Comparison of ENCODE assay signal across 10 cellular contexts in the genomic region with DNA sequence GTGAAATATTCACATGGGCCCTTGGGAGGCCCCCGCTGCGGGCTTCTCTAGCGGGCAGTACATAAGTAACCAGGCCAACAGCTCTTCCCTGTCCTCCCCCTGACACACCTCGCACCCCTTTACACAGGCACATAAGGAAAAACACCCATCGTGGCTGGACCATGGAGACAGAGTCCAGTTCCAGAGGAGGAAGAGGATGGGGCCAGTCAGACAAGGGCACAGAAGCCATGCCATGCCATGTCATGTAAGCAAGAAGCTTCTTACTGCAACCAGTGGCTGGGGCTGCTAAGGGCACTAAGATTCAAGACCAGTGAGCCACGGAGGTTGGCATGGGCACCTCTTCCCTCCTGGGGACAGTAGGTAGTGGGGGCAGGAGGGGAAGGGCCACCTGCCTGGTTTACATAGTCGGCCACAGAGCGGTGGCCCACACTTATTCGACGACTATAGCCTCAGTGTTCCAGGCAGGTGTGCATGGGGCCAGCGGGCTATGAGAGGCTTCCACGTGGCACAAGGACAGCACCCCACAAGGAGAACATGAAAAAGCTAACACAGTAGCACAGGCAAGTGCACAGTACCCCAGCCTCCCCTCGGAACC. TPM values are rescaled to one million over a fixed set of nuclear protein-coding genes. Genes with fewer than 3 reads are reported as not detected.
DNase-seq lines count a peak whose midpoint lies in the region; ATAC-seq and TF ChIP-seq lines count a peak whose summit lies in the region.
"Had no signal": no experiment of that assay in that cellular context is flagged by ENCODE, and none has a peak within 500 bp of the region (broad histone marks: within the 10 kb centered on the region; RNA-seq: fewer than 3 reads in every experiment).

No MANE protein-coding gene starts in this region.

- CTCF ChIA-PET in CD4-positive, alpha-beta T cell (lab: Charles Lee): interaction anchor here (1.1 to 1.9 kb wide), 3 partner anchors 9 to 88 kb away, joined by 4 read pairs; partner anchors contain the start of gene UBL7
- CTCF ChIA-PET in activated CD4-positive, alpha-beta memory T cell treated with anti-CD3 and anti-CD28 coated beads, Interleukin-2, amount 10 ng/mL, durations not matched to agents 7 days and 5 days (lab: Charles Lee): interaction anchor here (1.1 to 4.6 kb wide), 9 partner anchors 11 to 261 kb away, joined by 3 to 33 read pairs (median 5); partner anchors contain the start of gene UBL7

- H3K4me3 ChIP-seq in left lung (no peak overlapping the region), esophagus squamous epithelium (no peak overlapping the region)

- no peak overlapping the region for H3K27ac ChIP-seq in CD4-positive, alpha-beta T cell (ENCODE audit: low read depth, low read length)
- no peak overlapping the region for H3K27ac ChIP-seq in left lung
- H3K27ac ChIP-seq in esophagus squamous epithelium: no peak overlapping the region

- H3K27me3 ChIP-seq in CD4-positive, alpha-beta T cell (ENCODE audit: control insufficient read depth, insufficient read depth, low read length): peaks cover 3% of the 10 kb centered on the region
- H3K27me3 ChIP-seq in left lung: peaks cover 0 to 11% of the 10 kb centered on the region in 2 donors
- H3K27me3 ChIP-seq in esophagus squamous epithelium: no peaks in the 10 kb centered on the region

- POLR2A ChIA-PET in CD4-positive, alpha-beta T cell (lab: Charles Lee): no interaction called here
- POLR2A ChIA-PET in activated CD4-positive, alpha-beta memory T cell treated with anti-CD3 and anti-CD28 coated beads, Interleukin-2, amount 10 ng/mL, durations not matched to agents 7 days and 5 days (lab: Charles Lee): interaction anchor here (1.4 kb wide), 1 partner anchor 172 kb away, joined by 3 read pairs; no protein-coding TSS in a partner anchor

- no peaks in the 10 kb centered on the region for H3K9me3 ChIP-seq in CD4-positive, alpha-beta T cell (ENCODE audit: control insufficient read depth, low read length)
- H3K9me3 ChIP-seq in left lung (no peaks in the 10 kb centered on the region), esophagus squamous epithelium (no peaks in the 10 kb centered on the region)

- H3K4me1 ChIP-seq in left lung: peaks cover 0 to 10% of the 10 kb centered on the region in 2 donors
- H3K4me1 ChIP-seq in esophagus squamous epithelium: peaks cover 8 to 24% (median 12%) of the 10 kb centered on the region in 3 donors

- H3K4me1 Mint-ChIP-seq in CD4-positive, alpha-beta T cell (ENCODE audit: low read depth): peaks cover 12% of the 10 kb centered on the region
- H3K4me1 Mint-ChIP-seq in activated CD4-positive, alpha-beta memory T cell treated with anti-CD3 and anti-CD28 coated beads, Interleukin-2, amount 10 ng/mL, durations not matched to agents 7 days and 5 days: peaks cover 17% of the 10 kb centered on the region
- H3K4me1 Mint-ChIP-seq in naive B cell: peaks cover 10 to 21% (median 20%) of the 10 kb centered on the region in 3 donors

- TF ChIP-seq CTCF in CD4-positive, alpha-beta T cell (IDR thresholded peaks at IDR 0.05): no peak
- TF ChIP-seq CTCF in left lung (IDR thresholded peaks at IDR 0.05) (no peak), esophagus squamous epithelium (IDR thresholded peaks at IDR 0.05) (no peak)

- H3K36me3 Mint-ChIP-seq in CD4-positive, alpha-beta T cell (ENCODE audit: low read depth): no peaks in the 10 kb centered on the region
- no peaks in the 10 kb centered on the region for H3K36me3 Mint-ChIP-seq in activated CD4-positive, alpha-beta memory T cell treated with anti-CD3 and anti-CD28 coated beads, Interleukin-2, amount 10 ng/mL, durations not matched to agents 7 days and 5 days (ENCODE audit: low read depth)
- no peaks in the 10 kb centered on the region for H3K36me3 Mint-ChIP-seq in naive B cell

- H3K9me3 Mint-ChIP-seq in CD4-positive, alpha-beta T cell: no peaks in the 10 kb centered on the region
- H3K9me3 Mint-ChIP-seq in activated CD4-positive, alpha-beta memory T cell treated with anti-CD3 and anti-CD28 coated beads, Interleukin-2, amount 10 ng/mL, durations not matched to agents 7 days and 5 days: no peaks in the 10 kb centered on the region
- no peaks in the 10 kb centered on the region for H3K9me3 Mint-ChIP-seq in naive B cell

- WGBS in esophagus squamous epithelium, 2 donors: 53 to 67% methylated on average over 6 to 10 of the region's 13 CpGs

- no peak for TF ChIP-seq POLR2A in esophagus squamous epithelium (IDR thresholded peaks at IDR 0.05)

- H3K36me3 ChIP-seq in left lung (no peaks in the 10 kb centered on the region), esophagus squamous epithelium (no peaks in the 10 kb centered on the region)

- intact Hi-C loops in CD4-positive, alpha-beta T cell (cut with DNase I, micrococcal nuclease): loop anchor here (1.0 to 10.0 kb wide), 12 partner anchors 65 to 829 kb away; partner anchors contain the start of genes ARID3B (in 2 of the 2), C15orf39 (in 1 of the 2) and RPP25 (in 1 of the 2)
- intact Hi-C loops in left lung (cut with DNase I) (loop anchor here in 1 of 2 donors (5.0 kb wide), 1 partner anchor 114 kb away; no protein-coding TSS in a partner anchor), esophagus squamous epithelium (cut with DNase I) (loop anchor here (10.0 kb wide), 1 partner anchor 392 kb away; no protein-coding TSS in a partner anchor)

- peak in 1 of 10 experiments; percentile 30 for DNase-seq in CD4-positive, alpha-beta T cell
- no peak for DNase-seq in activated CD4-positive, alpha-beta memory T cell treated with anti-CD3 and anti-CD28 coated beads, Interleukin-2, amount 10 ng/mL, durations not matched to agents 7 days and 5 days
- DNase-seq in naive B cell: no peak
- DNase-seq in NCI-H446 (lab: John Stamatoyannopoulos, UW): no peak
- no peak for DNase-seq in left lung
- no peak for DNase-seq in esophagus squamous epithelium (lab: John Stamatoyannopoulos, UW)

- no peak for ATAC-seq in CD4-positive, alpha-beta T cell (ENCODE audit: poor library complexity)
- peak; percentile 2 for ATAC-seq in HG02678 (IDR thresholded peaks at IDR 0.05; ENCODE audit: unreplicated experiment)
- no peak for ATAC-seq in naive B cell (ENCODE audit: low read depth in 2 of 2)
- ATAC-seq in left lung: no peak
- no peak for ATAC-seq in GM19463 (IDR thresholded peaks at IDR 0.05; ENCODE audit: unreplicated experiment)

- H3K4me3 Mint-ChIP-seq in CD4-positive, alpha-beta T cell: peak overlapping the region; percentile 86
- H3K4me3 Mint-ChIP-seq in activated CD4-positive, alpha-beta memory T cell treated with anti-CD3 and anti-CD28 coated beads, Interleukin-2, amount 10 ng/mL, durations not matched to agents 7 days and 5 days: peak overlapping the region; percentile 77
- peak overlapping the region; percentile 67 to 91 (median 86) for H3K4me3 Mint-ChIP-seq in naive B cell

- H3K27ac Mint-ChIP-seq in CD4-positive, alpha-beta T cell: no peak overlapping the region
- H3K27ac Mint-ChIP-seq in activated CD4-positive, alpha-beta memory T cell treated with anti-CD3 and anti-CD28 coated beads, Interleukin-2, amount 10 ng/mL, durations not matched to agents 7 days and 5 days: no peak overlapping the region
- H3K27ac Mint-ChIP-seq in naive B cell: peak overlapping the region in 3 of 6 donors; percentile 6 to 91 (median 21)

- peaks cover 19% of the 10 kb centered on the region for H3K27me3 Mint-ChIP-seq in CD4-positive, alpha-beta T cell
- H3K27me3 Mint-ChIP-seq in activated CD4-positive, alpha-beta memory T cell treated with anti-CD3 and anti-CD28 coated beads, Interleukin-2, amount 10 ng/mL, durations not matched to agents 7 days and 5 days: peaks cover 39% of the 10 kb centered on the region
- H3K27me3 Mint-ChIP-seq in naive B cell: peaks cover 23 to 40% (median 37%) of the 10 kb centered on the region in 3 donors

RNA-seq across cellular contexts. Expression of gene CYP11A1, which starts 5.7 kb away (rescaled TPM):
- total RNA-seq in CD4-positive, alpha-beta T cell: not detected
- total RNA-seq in activated CD4-positive, alpha-beta memory T cell treated with anti-CD3 and anti-CD28 coated beads, Interleukin-2, amount 10 ng/mL, durations not matched to agents 7 days and 5 days: not detected
- not detected for polyA plus RNA-seq in naive B cell (ENCODE audit: low read depth in 6 of 6)
- total RNA-seq in left lung (under 1 TPM; 0.34 to 0.64 TPM), esophagus squamous epithelium (10 to 100 TPM in 2 of 4 donors, 1 to 10 TPM in 2; 1.3 to 17.0 (median 9.5) TPM)
- total RNA-seq: H4, osteocyte had no signal
